Comparison of ENCODE assay signal across 12 cellular contexts in genomic region chr10:11719496-11719895, GRCh38. TPM values are rescaled to one million over a fixed set of nuclear protein-coding genes. Genes with fewer than 3 reads are reported as not detected.
DNase-seq lines count a peak whose midpoint lies in the region; ATAC-seq and TF ChIP-seq lines count a peak whose summit lies in the region.
"Had no signal": no experiment of that assay in that cellular context is flagged by ENCODE, and none has a peak within 500 bp of the region (broad histone marks: within the 10 kb centered on the region; RNA-seq: fewer than 3 reads in every experiment).

No MANE protein-coding gene starts in this region.

- H3K36me3 ChIP-seq in PC-3 (ENCODE audit: low read depth, low read length) (no peaks in the 10 kb centered on the region), trophoblast cell (ENCODE audit: control insufficient read depth in 1 of 2, insufficient read depth in 2 of 2, low read length in 2 of 2) (no peaks in the 10 kb centered on the region)

- H4K8ac ChIP-seq in trophoblast cell (ENCODE audit: low read depth, low read length), result no peak overlapping the region

- no peaks in the 10 kb centered on the region for H4K20me1 ChIP-seq in PC-3 (ENCODE audit: low read length)

- H3K79me2 ChIP-seq in PC-3 (ENCODE audit: low read length) (no peaks in the 10 kb centered on the region), trophoblast cell (ENCODE audit: control insufficient read depth, insufficient read depth, low read length, poor library complexity) (no peaks in the 10 kb centered on the region)

- H3K4me1 ChIP-seq in PC-3 (ENCODE audit: insufficient read depth, low read length), result peaks cover 28% of the 10 kb centered on the region
- H3K4me1 ChIP-seq in trophoblast cell (ENCODE audit: control insufficient read depth in 1 of 2, insufficient read depth in 2 of 2, low read length in 2 of 2), result peaks cover 0 to 2% of the 10 kb centered on the region in 2 experiments

- H3K9me3 ChIP-seq in PC-3 (ENCODE audit: low read length) (no peaks in the 10 kb centered on the region), trophoblast cell (ENCODE audit: insufficient read depth, low read depth, low read length) (no peaks in the 10 kb centered on the region)

- H3K23ac ChIP-seq in trophoblast cell (ENCODE audit: low read length), result no peak overlapping the region

- H3K4me2 ChIP-seq in PC-3 (ENCODE audit: low read length) (no peak overlapping the region), trophoblast cell (ENCODE audit: low read length) (no peak overlapping the region)

- no peaks in the 10 kb centered on the region for H3K79me1 ChIP-seq in trophoblast cell (ENCODE audit: low read length)

- H3K18ac ChIP-seq in trophoblast cell (ENCODE audit: low read length), result no peak overlapping the region

- peak overlapping the region; percentile 74 for H3K9ac ChIP-seq in PC-3 (ENCODE audit: low read length)
- no peak overlapping the region for H3K9ac ChIP-seq in trophoblast cell (ENCODE audit: low read length)

- H2BK12ac ChIP-seq in trophoblast cell (ENCODE audit: low read length), result no peak overlapping the region

- no peak overlapping the region for H3K4me3 ChIP-seq in PC-3 (ENCODE audit: low read length)
- no peak overlapping the region for H3K4me3 ChIP-seq in trophoblast cell (ENCODE audit: low read depth, low read length)

- peak overlapping the region; percentile 96 for H3K27ac ChIP-seq in PC-3 (ENCODE audit: low read length)
- no peak overlapping the region for H3K27ac ChIP-seq in trophoblast cell (ENCODE audit: low read depth, low read length)

- CTCF ChIA-PET in PC-3 (lab: Charles Lee), result no interaction called here

- H3K14ac ChIP-seq in trophoblast cell (ENCODE audit: low read length), result no peak overlapping the region

- no peak overlapping the region for H4K12ac ChIP-seq in trophoblast cell (ENCODE audit: low read depth, low read length)

- H3F3A ChIP-seq in PC-3 (ENCODE audit: low read length, unreplicated experiment), result no peaks in the 10 kb centered on the region

- BruUV-seq in PC-3 (replicated peaks; lab: Mats Ljungman, UMichigan), result no TSS peak

- H4K91ac ChIP-seq in trophoblast cell (ENCODE audit: low read depth, low read length), result no peak overlapping the region

- ATAC-seq in PC-3 (peak; percentile 24), esophagus mucosa (peak; percentile 89), HG03565 (IDR thresholded peaks at IDR 0.05; ENCODE audit: unreplicated experiment) (no peak)

- H2AFZ ChIP-seq in PC-3 (ENCODE audit: low read length) (no peak overlapping the region), trophoblast cell (ENCODE audit: insufficient read depth, low read length, poor library complexity) (no peak overlapping the region)

- no CpG with 5 or more reads among the region's 7 CpGs for WGBS in trophoblast cell (ENCODE audit: extremely low coverage, insufficient coverage, insufficient read length)

- H3K27me3 ChIP-seq in PC-3 (ENCODE audit: low read length) (no peaks in the 10 kb centered on the region), trophoblast cell (ENCODE audit: insufficient read depth, low read length) (no peaks in the 10 kb centered on the region)

- POLR2A ChIA-PET in PC-3 (lab: Charles Lee; ENCODE audit: unreplicated experiment), result interaction anchor here (1.0 kb wide), 1 partner anchor 34 kb away, joined by 3 read pairs; no protein-coding TSS in a partner anchor

- H2AK5ac ChIP-seq in trophoblast cell (ENCODE audit: low read length), result no peak overlapping the region

- no peak for TF ChIP-seq CTCF in PC-3 (conservative IDR thresholded peaks at IDR 0.05; ENCODE audit: low read depth, low read length)

- intact Hi-C loops in PC-3 (cut with micrococcal nuclease), result no loop called here

- DNase-seq in CD1c-positive myeloid dendritic cell (ENCODE audit: extremely low spot score), result peak; percentile 26
- peak; percentile 81 for DNase-seq in PC-3
- DNase-seq in trophoblast cell, result peak; percentile 55 to 86
- DNase-seq in dedifferentiated amniotic fluid mesenchymal stem cell (ENCODE audit: extremely low spot score), result no peak
- DNase-seq in NCI-H2171 treated with DMSO at 0.1 percent for 48 hours (lab: John Stamatoyannopoulos, UW), result no peak
- DNase-seq: CD4-positive, alpha-beta T cell; DND-41; NCI-H1092; NCI-H187; NCI-H510A had no signal

- H3K9me2 ChIP-seq in PC-3 (replicated peaks; ENCODE audit: low read length), result no peaks in the 10 kb centered on the region

- no peak overlapping the region for H2BK120ac ChIP-seq in trophoblast cell (ENCODE audit: insufficient read depth, low read length, poor library complexity)

- no peak overlapping the region for H2BK5ac ChIP-seq in trophoblast cell (ENCODE audit: low read depth, low read length, poor library complexity)

- no peak overlapping the region for H3K4ac ChIP-seq in trophoblast cell (ENCODE audit: low read depth, low read length)

RNA-seq across cellular contexts. Expression of gene ECHDC3, which starts 22.7 kb away (rescaled TPM):
- total RNA-seq in PC-3 (2014; rRNA removed), result not detected in 2 replicates
- total RNA-seq in esophagus mucosa, result 17.8 TPM
- polyA plus RNA-seq in trophoblast cell (2013), result 2.5 and 2.8 TPM in 2 replicates

Comparison
In these comparisons a context has a peak if more than half of its experiments do, and no peak if none do; other contexts are left out.
1. DNase-seq: peak in CD1c-positive myeloid dendritic cell (single experiment), PC-3 (single experiment) and trophoblast cell (2 of 2); none in dedifferentiated amniotic fluid mesenchymal stem cell (single experiment) and NCI-H2171 treated with DMSO at 0.1 percent for 48 hours (single experiment).
2. RNA of gene ECHDC3, which starts 22.7 kb away (total RNA-seq): 17.8 TPM in esophagus mucosa (single experiment); not detected in PC-3; every median in the first group is over 10 times any median in the second.